13 cellular contexts compared by ENCODE assay signal in the genomic region with DNA sequence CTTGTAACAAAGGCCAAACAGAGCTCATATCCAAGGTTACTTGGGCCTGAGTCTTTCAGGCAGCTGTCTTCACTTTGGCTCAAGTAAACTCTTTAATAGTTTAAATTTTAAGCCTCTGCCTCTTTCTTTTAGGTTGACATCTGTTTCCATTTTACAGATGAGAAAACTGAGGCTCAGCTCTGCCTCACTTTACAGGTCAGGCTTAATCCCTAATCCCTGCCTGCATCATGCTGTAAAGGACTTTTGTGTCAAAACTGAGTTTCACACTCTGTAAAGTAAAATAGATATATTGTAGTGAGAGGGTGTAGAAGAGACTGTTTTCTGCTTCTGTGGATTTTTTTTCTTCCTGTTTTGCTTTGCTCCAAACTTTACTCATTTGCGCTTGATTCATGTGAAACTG. TPM values are rescaled to one million over a fixed set of nuclear protein-coding genes. Genes with fewer than 3 reads are reported as not detected.
DNase-seq lines count a peak whose midpoint lies in the region; ATAC-seq and TF ChIP-seq lines count a peak whose summit lies in the region.
"Had no signal": no experiment of that assay in that cellular context is flagged by ENCODE, and none has a peak within 500 bp of the region (broad histone marks: within the 10 kb centered on the region; RNA-seq: fewer than 3 reads in every experiment).

No MANE protein-coding gene starts in this region.

- ATAC-seq in SK-N-SH treated with all-trans-retinoic acid at 6 μM for 48 hours (no peak), gastroesophageal sphincter (no peak), HG03457 (IDR thresholded peaks at IDR 0.05; ENCODE audit: unreplicated experiment) (no peak)

- POLR2A ChIA-PET in SK-N-SH (lab: Yijun Ruan, JAX), result no interaction called here
- POLR2A ChIA-PET in activated CD4-positive, alpha-beta memory T cell treated with anti-CD3 and anti-CD28 coated beads for 36 hours (lab: Charles Lee), result no interaction called here

- H3K27me3 ChIP-seq in SK-N-SH (ENCODE audit: insufficient read depth) (no peaks in the 10 kb centered on the region), gastroesophageal sphincter (no peaks in the 10 kb centered on the region), Karpas-422 (ENCODE audit: low read length) (no peaks in the 10 kb centered on the region)

- H3K9me3 ChIP-seq in SK-N-SH (no peaks in the 10 kb centered on the region), gastroesophageal sphincter (no peaks in the 10 kb centered on the region), Karpas-422 (ENCODE audit: low read length) (no peaks in the 10 kb centered on the region)

- intact Hi-C loops in activated CD4-positive, alpha-beta memory T cell treated with anti-CD3 and anti-CD28 coated beads for 36 hours (cut with micrococcal nuclease), result no loop called here

- no peak overlapping the region for H3K4me3 Mint-ChIP-seq in activated CD4-positive, alpha-beta memory T cell treated with anti-CD3 and anti-CD28 coated beads for 36 hours

- H3K9me2 ChIP-seq in SK-N-SH (no peaks in the 10 kb centered on the region), Karpas-422 (replicated peaks; ENCODE audit: insufficient read depth, low read length) (no peaks in the 10 kb centered on the region)

- no peaks in the 10 kb centered on the region for H3K27me3 Mint-ChIP-seq in activated CD4-positive, alpha-beta memory T cell treated with anti-CD3 and anti-CD28 coated beads for 36 hours

- no peak overlapping the region for H3K4me3 ChIP-seq in SK-N-SH (ENCODE audit: low read depth in 2 of 2, low read length in 1 of 2)
- H3K4me3 ChIP-seq in gastroesophageal sphincter, result no peak overlapping the region
- H3K4me3 ChIP-seq in skin epidermis, result no peak overlapping the region
- no peak overlapping the region for H3K4me3 ChIP-seq in Karpas-422 (ENCODE audit: low read length)
- H3K4me3 ChIP-seq: lung had no signal

- H3K36me3 ChIP-seq in SK-N-SH (replicated peaks in 1 of 2; ENCODE audit: control insufficient read depth in 1 of 2, insufficient read depth in 2 of 2, low read length in 1 of 2), result peaks cover 0 to 7% of the 10 kb centered on the region in 2 experiments
- no peaks in the 10 kb centered on the region for H3K36me3 ChIP-seq in gastroesophageal sphincter
- no peaks in the 10 kb centered on the region for H3K36me3 ChIP-seq in Karpas-422 (ENCODE audit: insufficient read depth, low read length)

- peaks cover 71% of the 10 kb centered on the region for H4K20me1 ChIP-seq in SK-N-SH (ENCODE audit: insufficient read depth)
- peaks cover 25% of the 10 kb centered on the region; the same call in 1 of the 2 replicates for H4K20me1 ChIP-seq in Karpas-422 (ENCODE audit: insufficient read depth, low read depth, low read length)

- H3K27ac ChIP-seq in SK-N-SH (ENCODE audit: low read depth in 2 of 2, low read length in 1 of 2), result peak overlapping the region in 1 of 2 experiments; percentile 29; a peak in 1 of 4 replicates
- H3K27ac ChIP-seq in gastroesophageal sphincter, result peak overlapping the region; percentile 80 to 88 (median 86)
- peak overlapping the region in 12 of 21 experiments; percentile 33 to 82 (median 70) for H3K27ac ChIP-seq in skin epidermis
- no peak overlapping the region for H3K27ac ChIP-seq in Karpas-422 (ENCODE audit: low read length)

- H3K4me1 ChIP-seq in SK-N-SH (ENCODE audit: control insufficient read depth in 1 of 2, insufficient read depth in 2 of 2, low read depth in 1 of 2, low read length in 1 of 2), result peaks cover 25 to 37% of the 10 kb centered on the region in 2 experiments; a peak in 3 of 4 replicates
- H3K4me1 ChIP-seq in gastroesophageal sphincter, result peaks cover 8 to 100% (median 47%) of the 10 kb centered on the region in 3 donors
- H3K4me1 ChIP-seq in Karpas-422 (ENCODE audit: low read length), result peaks cover 9% of the 10 kb centered on the region; the same call in 1 of the 2 replicates

- no peak overlapping the region for H2AFZ ChIP-seq in SK-N-SH (ENCODE audit: low read depth)
- H2AFZ ChIP-seq in Karpas-422 (ENCODE audit: low read length), result no peak overlapping the region

- H3K4me1 Mint-ChIP-seq in activated CD4-positive, alpha-beta memory T cell treated with anti-CD3 and anti-CD28 coated beads for 36 hours (ENCODE audit: low read depth), result peaks cover 37% of the 10 kb centered on the region

- no peak for TF ChIP-seq POLR2A in gastroesophageal sphincter (IDR thresholded peaks at IDR 0.05)

- no peaks in the 10 kb centered on the region for H3K9me3 Mint-ChIP-seq in activated CD4-positive, alpha-beta memory T cell treated with anti-CD3 and anti-CD28 coated beads for 36 hours

- peak overlapping the region; percentile 33 for H3K27ac Mint-ChIP-seq in activated CD4-positive, alpha-beta memory T cell treated with anti-CD3 and anti-CD28 coated beads for 36 hours

- TF ChIP-seq RAD21 in SK-N-SH (IDR thresholded peaks at IDR 0.05; ENCODE audit: low read length), result no peak

- 100% methylated on average over 1 of the region's 1 CpG for WGBS in SK-N-SH (ENCODE audit: low lambda C conversion rate)
- 67 to 85% methylated on average over 1 of the region's 1 CpG for WGBS in gastroesophageal sphincter (ENCODE audit: low coverage in 1 of 2), 2 donors

- H3K9ac ChIP-seq in SK-N-SH, result 0 out of 2 replicates have a peak overlapping the region, but pooled peaks have one; percentile 5
- no peak overlapping the region for H3K9ac ChIP-seq in Karpas-422 (ENCODE audit: low read length)

- 0 out of 2 replicates have a peak overlapping the region, but pooled peaks have one; percentile 44 for H3K4me2 ChIP-seq in SK-N-SH
- H3K4me2 ChIP-seq in Karpas-422 (ENCODE audit: low read depth, low read length, poor library complexity, severe bottlenecking), result no peak overlapping the region

- peaks cover 27% of the 10 kb centered on the region for H3F3A ChIP-seq in SK-N-SH (replicated peaks; ENCODE audit: insufficient read depth)

- H3K79me2 ChIP-seq in SK-N-SH (ENCODE audit: insufficient read depth) (peaks cover 100% of the 10 kb centered on the region), Karpas-422 (ENCODE audit: low read length) (no peaks in the 10 kb centered on the region)

- DNase-seq in SK-N-SH (no peak), Karpas-422 (no peak)
- no peak for DNase-seq in activated CD4-positive, alpha-beta memory T cell treated with anti-CD3 and anti-CD28 coated beads for 36 hours
- DNase-seq in activated CD8-positive, alpha-beta memory T cell treated with anti-CD3 and anti-CD28 coated beads, Interleukin-2, amount 50 U/mL, for 48 hours, result no peak
- DNase-seq: activated gamma-delta T cell treated with Interleukin-2 at 50 U/mL for 16 hours; NCI-H1092 treated with DMSO at 0.1 percent for 48 hours; NCI-H524 treated with DMSO at 0.1 percent for 48 hours; stimulated activated CD4-positive, alpha-beta T cell treated with anti-CD3 and anti-CD28 coated beads, Interleukin-4, amount 100 ng/mL, for 1 hour had no signal

- CTCF ChIA-PET in SK-N-SH (lab: Yijun Ruan, JAX), result interaction anchor here (1.1 to 1.8 kb wide), 3 partner anchors 11 to 158 kb away, joined by 3 to 5 read pairs (median 4); no protein-coding TSS in a partner anchor
- CTCF ChIA-PET in activated CD4-positive, alpha-beta memory T cell treated with anti-CD3 and anti-CD28 coated beads for 36 hours (lab: Charles Lee), result interaction anchor here (1.2 to 2.7 kb wide), 4 partner anchors 11 to 158 kb away, joined by 3 to 15 read pairs (median 5); a partner anchor contains a TSS

- TF ChIP-seq CTCF in SK-N-SH (IDR thresholded peaks at IDR 0.05), result no peak
- TF ChIP-seq CTCF in gastroesophageal sphincter (IDR thresholded peaks at IDR 0.05), result no peak

- no peaks in the 10 kb centered on the region for H3K36me3 Mint-ChIP-seq in activated CD4-positive, alpha-beta memory T cell treated with anti-CD3 and anti-CD28 coated beads for 36 hours

- TF ChIP-seq EP300 in SK-N-SH (IDR thresholded peaks at IDR 0.05; ENCODE audit: borderline replicate concordance in 1 of 2, low read depth in 1 of 2, low read length in 1 of 2), result no peak
- TF ChIP-seq EP300 in gastroesophageal sphincter (IDR thresholded peaks at IDR 0.05), result no peak

TF ChIP-seq in SK-N-SH, 30 proteins besides CTCF, POLR2A, EP300 and RAD21 (continues in another document):
- TF ChIP-seq YY1 (IDR thresholded peaks at IDR 0.05; ENCODE audit: low read depth) (no peak), FOXJ3 (CRISPR knock-in tag; IDR thresholded peaks at IDR 0.05) (no peak), RXRA (IDR thresholded peaks at IDR 0.05; ENCODE audit: borderline replicate concordance, low read depth) (no peak)
- TF ChIP-seq, protein P1, sequence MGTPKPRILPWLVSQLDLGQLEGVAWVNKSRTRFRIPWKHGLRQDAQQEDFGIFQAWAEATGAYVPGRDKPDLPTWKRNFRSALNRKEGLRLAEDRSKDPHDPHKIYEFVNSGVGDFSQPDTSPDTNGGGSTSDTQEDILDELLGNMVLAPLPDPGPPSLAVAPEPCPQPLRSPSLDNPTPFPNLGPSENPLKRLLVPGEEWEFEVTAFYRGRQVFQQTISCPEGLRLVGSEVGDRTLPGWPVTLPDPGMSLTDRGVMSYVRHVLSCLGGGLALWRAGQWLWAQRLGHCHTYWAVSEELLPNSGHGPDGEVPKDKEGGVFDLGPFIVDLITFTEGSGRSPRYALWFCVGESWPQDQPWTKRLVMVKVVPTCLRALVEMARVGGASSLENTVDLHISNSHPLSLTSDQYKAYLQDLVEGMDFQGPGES (IDR thresholded peaks at IDR 0.05; ENCODE audit: low read depth, low read length), result no peak

TF ChIP-seq in SK-N-SH treated with all-trans-retinoic acid at 6 μM for 48 hours, 23 proteins besides CTCF, POLR2A, EP300 and RAD21 (continues in another document):
- TF ChIP-seq ZNF8 (CRISPR knock-in tag; IDR thresholded peaks at IDR 0.05) (no peak), OSR1 (CRISPR knock-in tag; IDR thresholded peaks at IDR 0.05) (no peak), SNAI2 (CRISPR knock-in tag; IDR thresholded peaks at IDR 0.05) (no peak)

RNA-seq across cellular contexts. Expression of a gene that starts 11.1 kb away (rescaled TPM):
- polyA plus RNA-seq in SK-N-SH (2012; rRNA removed), result 115 and 127 TPM in 2 replicates
- 44.1 and 52.4 TPM in 2 replicates for polyA plus RNA-seq in SK-N-SH (2012; cell fraction: cytosol; rRNA removed)
- 397 and 536 TPM in 2 replicates for polyA plus RNA-seq in SK-N-SH (2012; cell fraction: nucleus; rRNA removed)
- total RNA-seq in activated CD4-positive, alpha-beta memory T cell treated with anti-CD3 and anti-CD28 coated beads for 36 hours, result 10 to 100 TPM; 23.1 to 26.0 TPM
- 100 to 1,000 TPM in 1 of 4 donors, 10 to 100 TPM in 3; 60.2 to 138 (median 96.2) TPM for total RNA-seq in gastroesophageal sphincter
- 14.1 and 14.2 TPM in 2 replicates for total RNA-seq in Karpas-422 (2014; rRNA removed; shearing (Covaris generic); ENCODE audit: low replicate concordance)
